ENCODE assay signal across 17 cellular contexts in the genomic region with DNA sequence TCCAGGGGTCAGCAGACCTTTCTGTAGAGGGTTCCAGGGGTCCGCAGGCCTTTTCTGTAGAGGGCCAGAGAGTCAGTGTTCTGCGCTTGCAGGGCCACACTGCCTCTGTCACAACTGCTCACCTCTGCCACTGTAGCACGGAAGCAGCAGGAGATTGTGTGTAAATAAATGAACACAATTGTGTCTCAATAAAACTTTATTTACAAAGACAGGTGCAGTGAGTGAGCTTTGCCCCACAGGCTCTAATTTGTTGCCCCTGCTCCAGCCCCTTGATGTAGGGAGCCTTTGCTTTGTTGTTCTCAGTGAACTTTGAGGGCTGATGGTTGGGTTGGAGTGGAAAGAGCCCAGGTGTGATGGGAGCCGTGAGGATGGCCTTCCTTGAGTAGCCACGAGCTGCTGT.
DNase-seq lines count a peak whose midpoint lies in the region; ATAC-seq, FAIRE-seq and TF ChIP-seq lines count a peak whose summit lies in the region.
"Had no signal": no experiment of that assay in that cellular context is flagged by ENCODE, and none has a peak within 500 bp of the region (broad histone marks: within the 10 kb centered on the region; RNA-seq: fewer than 3 reads in every experiment).

No MANE protein-coding gene starts in this region.

- intact Hi-C loops in Caco-2 (cut with micrococcal nuclease; ENCODE audit: unreplicated experiment) (no loop called here), K562 (cut with micrococcal nuclease) (no loop called here), upper lobe of right lung (cut with DNase I) (no loop called here)

- H2BK12ac ChIP-seq in neuronal stem cell (ENCODE audit: low read length), result no peak overlapping the region

- no peaks in the 10 kb centered on the region for H3K79me1 ChIP-seq in neuronal stem cell (ENCODE audit: low read depth, low read length)

- H2AFZ ChIP-seq in K562 (ENCODE audit: low read depth, low read length) (no peak overlapping the region), neuronal stem cell (ENCODE audit: low read length) (no peak overlapping the region)

- H3K18ac ChIP-seq in neuronal stem cell (ENCODE audit: low read length), result no peak overlapping the region

- no peak overlapping the region for H2BK5ac ChIP-seq in neuronal stem cell (ENCODE audit: low read length)

- DNase-seq in Caco-2 (no peak), K562 (ENCODE audit: extremely low read depth in 1 of 4, low spot score in 3 of 4) (no peak), neuronal stem cell (ENCODE audit: low spot score) (no peak), upper lobe of right lung (no peak), NCI-H2171 treated with DMSO at 0.1 percent for 48 hours (lab: John Stamatoyannopoulos, UW) (no peak)
- DNase-seq: ACHN; BE2C; Calu3; CD4-positive, alpha-beta memory T cell; DMS79 treated with DMSO at 0.1 percent for 48 hours; GF-D8; GOT3 had no signal

- H3K9me1 ChIP-seq in K562 (ENCODE audit: control insufficient read depth, insufficient read depth, low read length), result no peaks in the 10 kb centered on the region

- H3K4me3 Mint-ChIP-seq in Caco-2 (ENCODE audit: unreplicated experiment), result no peak overlapping the region
- H3K4me3 Mint-ChIP-seq: CD14-positive monocyte; CD4-positive, alpha-beta memory T cell had no signal

- POLR2A ChIA-PET in Caco-2 (lab: Charles Lee), result no interaction called here
- POLR2A ChIA-PET in K562 (lab: Yijun Ruan, JAX), result no interaction called here

- no peaks in the 10 kb centered on the region for H3K79me2 ChIP-seq in K562 (ENCODE audit: control insufficient read depth, insufficient read depth, low read length)

- H3K27ac ChIP-seq in K562 (ENCODE audit: extremely low read depth, low read depth, low read length) (no peak overlapping the region), neuronal stem cell (replicated peaks; ENCODE audit: low read length) (no peak overlapping the region), upper lobe of right lung (no peak overlapping the region)
- H3K27ac ChIP-seq: KMS-11 had no signal

- no peak overlapping the region for H4K8ac ChIP-seq in neuronal stem cell (ENCODE audit: low read depth, low read length)

- no peaks in the 10 kb centered on the region for H4K20me1 ChIP-seq in K562 (replicated peaks; ENCODE audit: control insufficient read depth, insufficient read depth, low read length)

- no peaks in the 10 kb centered on the region for H3K9me3 Mint-ChIP-seq in Caco-2 (ENCODE audit: unreplicated experiment)

- FAIRE-seq in K562 (lab: Jason Lieb, UNC), result no peak
- FAIRE-seq: A204.1 had no signal

- peak overlapping the region; percentile 6 for H2AK5ac ChIP-seq in neuronal stem cell (ENCODE audit: low read depth, low read length)

- no peak overlapping the region for H4K91ac ChIP-seq in neuronal stem cell (ENCODE audit: low read depth, low read length, poor library complexity)

- peak overlapping the region; percentile 33 for H3K27ac Mint-ChIP-seq in Caco-2 (ENCODE audit: unreplicated experiment)
- H3K27ac Mint-ChIP-seq: CD14-positive monocyte had no signal

- CTCF ChIA-PET in Caco-2 (lab: Charles Lee) (no interaction called here), K562 (lab: Yijun Ruan, JAX; ENCODE audit: low intra/inter-chr PET ratio) (no interaction called here)

- ATAC-seq in K562 (no peak), HG03159 (IDR thresholded peaks at IDR 0.05; ENCODE audit: unreplicated experiment) (no peak), upper lobe of right lung (no peak)

- H3K27me3 ChIP-seq in Caco-2 (replicated peaks; ENCODE audit: control insufficient read depth, insufficient read depth, low read length), result no peaks in the 10 kb centered on the region
- H3K27me3 ChIP-seq in K562 (ENCODE audit: control insufficient read depth in 2 of 2, insufficient read depth in 2 of 2, low read length in 2 of 2), result peaks cover 0 to 4% of the 10 kb centered on the region in 2 experiments; a peak in 1 of 5 replicates
- H3K27me3 ChIP-seq in neuronal stem cell (ENCODE audit: control insufficient read depth in 3 of 3, insufficient read depth in 3 of 3, low read depth in 1 of 3, low read length in 3 of 3), result no peaks in the 10 kb centered on the region
- H3K27me3 ChIP-seq in upper lobe of right lung, result no peaks in the 10 kb centered on the region
- H3K27me3 ChIP-seq: BE2C had no signal

- 0% methylated on average over 5 of the region's 5 CpGs for WGBS in K562 (ENCODE audit: insufficient coverage, low coverage, missing lambda C conversion rate)
- WGBS in neuronal stem cell (ENCODE audit: extremely low coverage in 2 of 2, insufficient read length in 2 of 2, insufficient replicate concordance in 1 of 2), 2 donors, result no CpG with 5 or more reads among the region's 5 CpGs

- H3K36me3 ChIP-seq in Caco-2 (ENCODE audit: control insufficient read depth, insufficient read depth, low read length) (no peaks in the 10 kb centered on the region; the same call in 1 of the 2 replicates), K562 (ENCODE audit: control insufficient read depth, insufficient read depth, low read length) (no peaks in the 10 kb centered on the region), neuronal stem cell (replicated peaks in 1 of 2; ENCODE audit: control insufficient read depth in 2 of 2, insufficient read depth in 2 of 2, low read length in 2 of 2) (no peaks in the 10 kb centered on the region), upper lobe of right lung (peaks cover 11% of the 10 kb centered on the region)
- H3K36me3 ChIP-seq: BE2C, HAP-1 had no signal

- TF ChIP-seq RAD21 in K562 (CRISPR knock-in tag; conservative IDR thresholded peaks at IDR 0.05 in 1 of 2, IDR thresholded peaks at IDR 0.05 in 1 of 2), result no peak

- H3K4ac ChIP-seq in neuronal stem cell (ENCODE audit: low read length), result no peak overlapping the region

- in situ Hi-C loops in K562 (cut with MboI), result no loop called here

- no peak for TF ChIP-seq EP300 in K562 (IDR thresholded peaks at IDR 0.05; ENCODE audit: low read length)

- TF ChIP-seq POLR2A in K562 (conservative IDR thresholded peaks at IDR 0.05), result no peak

- no peak overlapping the region for H3K14ac ChIP-seq in neuronal stem cell (ENCODE audit: low read length)

- TF ChIP-seq CTCF in Caco-2 (IDR thresholded peaks at IDR 0.05; ENCODE audit: insufficient read depth in 1 of 2, low read depth in 1 of 2, low read length in 1 of 2, severe bottlenecking in 1 of 2, unreplicated experiment in 1 of 2) (no peak), K562 (IDR thresholded peaks at IDR 0.05 in 2 of 3, conservative IDR thresholded peaks at IDR 0.05 in 1 of 3; ENCODE audit: insufficient read depth in 2 of 3, low read depth in 1 of 3, low read length in 3 of 3) (no peak), upper lobe of right lung (IDR thresholded peaks at IDR 0.05) (no peak)

- peaks cover 39% of the 10 kb centered on the region for H3K36me3 Mint-ChIP-seq in Caco-2 (ENCODE audit: insufficient read depth, unreplicated experiment)

- H3K9ac ChIP-seq in K562 (ENCODE audit: insufficient read depth in 1 of 2, low read depth in 2 of 2, low read length in 2 of 2), result no peak overlapping the region
- H3K9ac ChIP-seq in neuronal stem cell (ENCODE audit: low read depth, low read length, poor library complexity), result no peak overlapping the region
- H3K9ac ChIP-seq: KMS-11 had no signal

- H3K4me1 ChIP-seq in Caco-2, result peaks cover 23% of the 10 kb centered on the region
- H3K4me1 ChIP-seq in K562 (replicated peaks in 1 of 2; ENCODE audit: control insufficient read depth in 2 of 2, insufficient read depth in 2 of 2, low read length in 2 of 2), result no peaks in the 10 kb centered on the region
- peaks cover 0 to 14% of the 10 kb centered on the region in 2 donors for H3K4me1 ChIP-seq in neuronal stem cell (ENCODE audit: control insufficient read depth in 2 of 2, insufficient read depth in 1 of 2, low read depth in 1 of 2, low read length in 2 of 2)
- peaks cover 22% of the 10 kb centered on the region for H3K4me1 ChIP-seq in upper lobe of right lung
- H3K4me1 ChIP-seq: BE2C, HAP-1 had no signal

- no peaks in the 10 kb centered on the region for H3K27me3 Mint-ChIP-seq in Caco-2 (ENCODE audit: insufficient read depth, unreplicated experiment)
- H3K27me3 Mint-ChIP-seq: CD4-positive, alpha-beta memory T cell had no signal

- H3K9me3 ChIP-seq in Caco-2, result 0 out of 2 replicates have a peak, but pooled peaks cover 5% of the 10 kb centered on the region
- H3K9me3 ChIP-seq in K562 (replicated peaks; ENCODE audit: control insufficient read depth, insufficient read depth, low read depth, low read length), result no peaks in the 10 kb centered on the region
- H3K9me3 ChIP-seq in neuronal stem cell (replicated peaks in 1 of 2; ENCODE audit: control insufficient read depth in 2 of 2, insufficient read depth in 1 of 2, low read depth in 1 of 2, low read length in 2 of 2), result no peaks in the 10 kb centered on the region
- no peaks in the 10 kb centered on the region for H3K9me3 ChIP-seq in upper lobe of right lung
- H3K9me3 ChIP-seq: BE2C, HAP-1 had no signal

- H3K4me1 Mint-ChIP-seq in Caco-2 (ENCODE audit: low read depth, unreplicated experiment), result peaks cover 13% of the 10 kb centered on the region

- no peak overlapping the region for H2BK120ac ChIP-seq in neuronal stem cell (ENCODE audit: low read depth, low read length)

- H2BK15ac ChIP-seq in neuronal stem cell (ENCODE audit: low read length), result no peak overlapping the region

- H3K4me3 ChIP-seq in Caco-2 (ENCODE audit: low read depth, low read length) (no peak overlapping the region), K562 (no peak overlapping the region), neuronal stem cell (ENCODE audit: low read length in 2 of 2) (no peak overlapping the region), upper lobe of right lung (no peak overlapping the region)
- H3K4me3 ChIP-seq: HAP-1 had no signal

- H3K4me2 ChIP-seq in K562 (ENCODE audit: insufficient read depth, low read length) (no peak overlapping the region), neuronal stem cell (ENCODE audit: insufficient read depth, low read length, poor library complexity, severe bottlenecking) (no peak overlapping the region)
- H3K4me2 ChIP-seq: KMS-11 had no signal

- H3K23ac ChIP-seq in neuronal stem cell (ENCODE audit: low read depth, low read length, poor library complexity), result no peak overlapping the region

- BruUV-seq in Caco-2 (replicated peaks; lab: Mats Ljungman, UMichigan) (no TSS peak), K562 (replicated peaks; lab: Mats Ljungman, UMichigan) (no TSS peak)

TF ChIP-seq in K562, 482 proteins besides CTCF, POLR2A, EP300 and RAD21 (continues in another document):
- TF ChIP-seq THRAP3 (IDR thresholded peaks at IDR 0.05; ENCODE audit: borderline replicate concordance), result no peak
